Comparison of ENCODE assay signal across 18 cellular contexts in the genomic region with DNA sequence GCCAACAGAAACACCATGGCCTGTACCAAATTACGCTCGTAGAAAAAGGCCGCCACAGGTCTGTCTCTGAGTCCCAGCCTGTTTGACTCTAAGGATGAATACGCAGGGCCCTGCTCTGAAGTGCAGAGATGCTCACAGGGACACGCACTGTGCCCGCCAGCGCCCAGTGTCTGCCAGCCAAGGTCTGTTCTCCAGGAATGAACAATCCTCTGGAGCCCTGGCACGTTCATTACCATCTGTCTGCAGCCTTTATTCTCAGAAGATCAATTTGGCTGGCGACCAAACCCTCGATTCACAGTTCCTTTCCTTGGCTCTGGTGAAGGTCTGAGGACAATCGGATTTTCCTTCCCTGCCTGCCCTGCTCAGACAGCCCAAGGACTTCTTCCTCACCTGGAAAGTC.
DNase-seq lines count a peak whose midpoint lies in the region; ATAC-seq and TF ChIP-seq lines count a peak whose summit lies in the region.
"Had no signal": no experiment of that assay in that cellular context is flagged by ENCODE, and none has a peak within 500 bp of the region (broad histone marks: within the 10 kb centered on the region; RNA-seq: fewer than 3 reads in every experiment).

No MANE protein-coding gene starts in this region.

- H3K4me1 ChIP-seq in BLaER1 treated with 17β-estradiol and CSF1 and Interleukin-3, amounts not matched to agents 10 nM and 100 nM = peaks cover 7 to 83% (median 67%) of the 10 kb centered on the region in 10 experiments
- no peaks in the 10 kb centered on the region for H3K4me1 ChIP-seq in transverse colon
- H3K4me1 ChIP-seq: breast epithelium, left lung, stomach had no signal

- peak overlapping the region in 10 of 11 experiments; percentile 26 to 95 (median 85); a peak in 17 of 22 replicates for H3K4me2 ChIP-seq in BLaER1 treated with 17β-estradiol and CSF1 and Interleukin-3, amounts not matched to agents 10 nM and 100 nM

- in situ Hi-C loops in transverse colon (cut with MboI; ENCODE audit: low pct_ligation_motif_present in 1 of 4, low pct_unique_long_range_greater_than_20kb in 1 of 4, low sequenced_read_pairs in 3 of 4) = loop anchor here in 1 of 4 donors (25.0 kb wide), 1 partner anchor 92 kb away; no protein-coding TSS in a partner anchor

- peaks cover 39 to 97% (median 56%) of the 10 kb centered on the region in 11 experiments for H3K36me3 ChIP-seq in BLaER1 treated with 17β-estradiol and CSF1 and Interleukin-3, amounts not matched to agents 10 nM and 100 nM
- H3K36me3 ChIP-seq in transverse colon = peaks cover 0 to 47% (median 20%) of the 10 kb centered on the region in 4 donors

- ATAC-seq in GM21717 (IDR thresholded peaks at IDR 0.05; ENCODE audit: unreplicated experiment) = no peak
- ATAC-seq: activated CD8-positive, alpha-beta T cell treated with anti-CD3 and anti-CD28 coated beads for 36 hours; left lung; sciatic nerve had no signal

- H3K4me3 Mint-ChIP-seq in chondrocyte (ENCODE audit: unreplicated experiment) = no peak overlapping the region
- no peak overlapping the region for H3K4me3 Mint-ChIP-seq in activated T-cell treated with anti-CD3 and anti-CD28 coated beads, Interleukin-2, amount 50 U/mL, for 24 hours
- H3K4me3 Mint-ChIP-seq: activated CD8-positive, alpha-beta T cell treated with anti-CD3 and anti-CD28 coated beads for 36 hours; activated naive CD8-positive, alpha-beta T cell; activated T-cell treated with anti-CD3 and anti-CD28 coated beads, Interleukin-2, amount 50 U/mL, for 4 hours had no signal

- DNase-seq in NCI-H1092 treated with DMSO at 0.1 percent for 48 hours (lab: John Stamatoyannopoulos, UW) (peak; percentile 59), NCI-H345 treated with DMSO at 0.1 percent for 48 hours (lab: John Stamatoyannopoulos, UW; ENCODE audit: unreplicated experiment) (peak; percentile 18), chondrocyte (ENCODE audit: low spot score) (peak; percentile 46), transverse colon (no peak)
- DNase-seq in activated naive CD4-positive, alpha-beta T cell treated with anti-CD3 and anti-CD28 coated beads, Interleukin-2, amount 50 U/mL, for 16 hours = no peak
- DNase-seq in activated T-cell treated with anti-CD3 and anti-CD28 coated beads, Interleukin-2, amount 50 U/mL, for 24 hours = no peak
- DNase-seq: activated CD8-positive, alpha-beta T cell treated with anti-CD3 and anti-CD28 coated beads for 36 hours; activated T-cell treated with anti-CD3 and anti-CD28 coated beads, Interleukin-2, amount 50 U/mL, for 4 hours; left lung had no signal

- no peak for TF ChIP-seq CTCF in chondrocyte (IDR thresholded peaks at IDR 0.05)
- TF ChIP-seq CTCF in transverse colon (IDR thresholded peaks at IDR 0.05) = no peak

- peaks cover 31% of the 10 kb centered on the region for H3K36me3 Mint-ChIP-seq in chondrocyte (ENCODE audit: low read depth)
- H3K36me3 Mint-ChIP-seq in activated T-cell treated with anti-CD3 and anti-CD28 coated beads, Interleukin-2, amount 50 U/mL, for 24 hours (ENCODE audit: low read depth) = peaks cover 18% of the 10 kb centered on the region

- 0 out of 22 replicates have a peak overlapping the region, but pooled peaks of 1 of the 11 experiments have one; percentile 1 for H3K9ac ChIP-seq in BLaER1 treated with 17β-estradiol and CSF1 and Interleukin-3, amounts not matched to agents 10 nM and 100 nM

- H3K27me3 ChIP-seq in BLaER1 treated with 17β-estradiol and CSF1 and Interleukin-3, amounts not matched to agents 10 nM and 100 nM = no peaks in the 10 kb centered on the region
- H3K27me3 ChIP-seq in transverse colon = no peaks in the 10 kb centered on the region
- H3K27me3 ChIP-seq: breast epithelium, left lung, stomach had no signal

- TF ChIP-seq POLR2A in transverse colon (IDR thresholded peaks at IDR 0.05) = no peak

- peaks cover 0 to 68% (median 36%) of the 10 kb centered on the region in 11 experiments; a peak in 16 of 22 replicates for H4K20me1 ChIP-seq in BLaER1 treated with 17β-estradiol and CSF1 and Interleukin-3, amounts not matched to agents 10 nM and 100 nM

- H3K27ac ChIP-seq in BLaER1 treated with 17β-estradiol and CSF1 and Interleukin-3, amounts not matched to agents 10 nM and 100 nM = no peak overlapping the region
- H3K27ac ChIP-seq in transverse colon = no peak overlapping the region
- H3K27ac ChIP-seq: breast epithelium, HL-60, left lung, stomach, VCaP had no signal

- H3K9me3 ChIP-seq in BLaER1 treated with 17β-estradiol and CSF1 and Interleukin-3, amounts not matched to agents 10 nM and 100 nM (replicated peaks in 1 of 11) = peaks cover 0 to 7% (median 0%) of the 10 kb centered on the region in 11 experiments; a peak in 2 of 22 replicates
- no peaks in the 10 kb centered on the region for H3K9me3 ChIP-seq in transverse colon
- H3K9me3 ChIP-seq: breast epithelium, left lung, stomach had no signal

- H3K9me3 Mint-ChIP-seq in chondrocyte (ENCODE audit: low read depth) = no peaks in the 10 kb centered on the region
- H3K9me3 Mint-ChIP-seq in activated T-cell treated with anti-CD3 and anti-CD28 coated beads, Interleukin-2, amount 50 U/mL, for 24 hours = no peaks in the 10 kb centered on the region
- H3K9me3 Mint-ChIP-seq: activated CD8-positive, alpha-beta T cell treated with anti-CD3 and anti-CD28 coated beads for 36 hours; activated T-cell treated with anti-CD3 and anti-CD28 coated beads, Interleukin-2, amount 50 U/mL, for 4 hours; IgD-negative memory B cell had no signal

- H3K4me1 Mint-ChIP-seq in chondrocyte (ENCODE audit: low read depth) = no peaks in the 10 kb centered on the region
- no peaks in the 10 kb centered on the region for H3K4me1 Mint-ChIP-seq in activated T-cell treated with anti-CD3 and anti-CD28 coated beads, Interleukin-2, amount 50 U/mL, for 24 hours (ENCODE audit: low read depth)
- H3K4me1 Mint-ChIP-seq: IgD-negative memory B cell had no signal

- H3K27ac Mint-ChIP-seq in chondrocyte (ENCODE audit: unreplicated experiment) = no peak overlapping the region
- no peak overlapping the region for H3K27ac Mint-ChIP-seq in activated T-cell treated with anti-CD3 and anti-CD28 coated beads, Interleukin-2, amount 50 U/mL, for 24 hours
- H3K27ac Mint-ChIP-seq: activated CD8-positive, alpha-beta T cell treated with anti-CD3 and anti-CD28 coated beads for 36 hours; activated naive CD8-positive, alpha-beta T cell; IgD-negative memory B cell had no signal

- no peak for TF ChIP-seq EP300 in transverse colon (IDR thresholded peaks at IDR 0.05; ENCODE audit: low read depth)

- H3K27me3 Mint-ChIP-seq in chondrocyte (ENCODE audit: low read depth) = no peaks in the 10 kb centered on the region
- H3K27me3 Mint-ChIP-seq in activated T-cell treated with anti-CD3 and anti-CD28 coated beads, Interleukin-2, amount 50 U/mL, for 24 hours = no peaks in the 10 kb centered on the region
- H3K27me3 Mint-ChIP-seq: activated CD8-positive, alpha-beta T cell treated with anti-CD3 and anti-CD28 coated beads for 36 hours; activated naive CD8-positive, alpha-beta T cell; IgD-negative memory B cell had no signal

- WGBS in transverse colon (ENCODE audit: low coverage in 1 of 2), 2 donors = 75 to 84% methylated on average over 1 to 11 of the region's 11 CpGs

- no peak overlapping the region for H3K4me3 ChIP-seq in BLaER1 treated with 17β-estradiol and CSF1 and Interleukin-3, amounts not matched to agents 10 nM and 100 nM
- no peak overlapping the region for H3K4me3 ChIP-seq in transverse colon
- H3K4me3 ChIP-seq: breast epithelium, left lung, stomach had no signal

- intact Hi-C loops in transverse colon (cut with DNase I; ENCODE audit: low total_unique reads) = no loop called here

Comparison
In these comparisons a context has a peak if more than half of its experiments do, and no peak if none do; other contexts are left out.
1. DNase-seq: peak in NCI-H1092 treated with DMSO at 0.1 percent for 48 hours (single experiment), NCI-H345 treated with DMSO at 0.1 percent for 48 hours (single experiment) and chondrocyte (single experiment); none in transverse colon (single experiment), activated naive CD4-positive, alpha-beta T cell treated with anti-CD3 and anti-CD28 coated beads, Interleukin-2, amount 50 U/mL, for 16 hours (single experiment) and activated T-cell treated with anti-CD3 and anti-CD28 coated beads, Interleukin-2, amount 50 U/mL, for 24 hours (single experiment).